ENCODE assay signal across 28 cellular contexts in genomic region chr16:4927661-4928060, GRCh38. TPM values are rescaled to one million over a fixed set of nuclear protein-coding genes. Genes with fewer than 3 reads are reported as not detected.
"Had no signal": no experiment of that assay in that cellular context is flagged by ENCODE, and none has a peak within 500 bp of the region (broad histone marks: within the 10 kb centered on the region; RNA-seq: fewer than 3 reads in every experiment).

No MANE protein-coding gene starts in this region.

- H3K36me3 ChIP-seq: brain microvascular endothelial cell had no signal

- H3K27me3 ChIP-seq: dorsolateral prefrontal cortex had no signal

- H3K27ac ChIP-seq: brain microvascular endothelial cell, coronary artery, dorsolateral prefrontal cortex had no signal

- H3K4me3 ChIP-seq: coronary artery, dorsolateral prefrontal cortex had no signal

- FAIRE-seq: astrocyte, bronchial epithelial cell, frontal cortex had no signal

- DNase-seq: activated CD4-positive, alpha-beta memory T cell treated with anti-CD3 and anti-CD28 coated beads for 36 hours; activated CD4-positive, alpha-beta T cell treated with anti-CD3 and anti-CD28 coated beads for 36 hours; activated CD4-positive, alpha-beta T cell treated with anti-CD3 and anti-CD28 coated beads, Interleukin-2, amount 10 ng/mL, durations not matched to agents 24 days and 14 days; activated CD4-positive, CD25-positive, alpha-beta regulatory T cell; activated CD4-positive, CD25-positive, alpha-beta regulatory T cell treated with anti-CD3 and anti-CD28 coated beads, Interleukin-2, amount 50 U/mL, for 72 hours; activated CD8-positive, alpha-beta memory T cell treated with anti-CD3 and anti-CD28 coated beads, Interleukin-2, amount 50 U/mL, for 48 hours; activated CD8-positive, alpha-beta T cell treated with anti-CD3 and anti-CD28 coated beads, Interleukin-2, amount 10 ng/mL, durations not matched to agents 7 days and 5 days; activated gamma-delta T cell; activated naive CD4-positive, alpha-beta T cell; activated naive CD4-positive, alpha-beta T cell treated with anti-CD3 and anti-CD28 coated beads, Interleukin-2, amount 50 U/mL, for 16 hours; activated T-cell treated with anti-CD3 and anti-CD28 coated beads for 4 hours; activated T-cell treated with anti-CD3 and anti-CD28 coated beads, Interleukin-2, amount 50 U/mL, for 24 hours; activated T-cell treated with anti-CD3 and anti-CD28 coated beads, Interleukin-2, amount 50 U/mL, for 72 hours; amniotic stem cell; anterior cingulate cortex; brain microvascular endothelial cell; dorsolateral prefrontal cortex; effector memory CD4-positive, alpha-beta T cell; endodermal cell; erythroblast; foreskin fibroblast; head of caudate nucleus; T-helper 2 cell had no signal

- ATAC-seq: activated CD4-positive, alpha-beta T cell treated with anti-CD3 and anti-CD28 coated beads for 36 hours; activated CD8-positive, alpha-beta T cell treated with anti-CD3 and anti-CD28 coated beads, Interleukin-2, amount 10 ng/mL, durations not matched to agents 7 days and 5 days; activated T-cell treated with anti-CD3 and anti-CD28 coated beads, Interleukin-2, amount 50 U/mL, for 72 hours had no signal

RNA-seq across cellular contexts. Expression of gene PPL, which starts 9.3 kb away (rescaled TPM):
- total RNA-seq: activated CD4-positive, alpha-beta T cell treated with anti-CD3 and anti-CD28 coated beads for 36 hours; activated CD4-positive, alpha-beta T cell treated with anti-CD3 and anti-CD28 coated beads, Interleukin-2, amount 10 ng/mL, durations not matched to agents 24 days and 14 days; activated CD8-positive, alpha-beta T cell treated with anti-CD3 and anti-CD28 coated beads, Interleukin-2, amount 10 ng/mL, durations not matched to agents 7 days and 5 days; T-helper 1 cell treated with Interleukin-12 subunit alpha and Interleukin-12 subunit beta and Interleukin-4 antibody, amounts not matched to agents 30 ng/mL and 1 ng/mL, for 36 hours had no signal

RNA-seq across cellular contexts. Expression of gene SEC14L5, which starts 30.5 kb away (rescaled TPM):
- total RNA-seq: activated CD4-positive, alpha-beta T cell treated with anti-CD3 and anti-CD28 coated beads, Interleukin-2, amount 10 ng/mL, durations not matched to agents 24 days and 14 days; activated CD8-positive, alpha-beta T cell treated with anti-CD3 and anti-CD28 coated beads, Interleukin-2, amount 10 ng/mL, durations not matched to agents 7 days and 5 days; T-helper 1 cell treated with Interleukin-12 subunit alpha and Interleukin-12 subunit beta and Interleukin-4 antibody, amounts not matched to agents 30 ng/mL and 1 ng/mL, for 36 hours had no signal
